Comparison of ENCODE assay signal across 8 cellular contexts in the genomic region with DNA sequence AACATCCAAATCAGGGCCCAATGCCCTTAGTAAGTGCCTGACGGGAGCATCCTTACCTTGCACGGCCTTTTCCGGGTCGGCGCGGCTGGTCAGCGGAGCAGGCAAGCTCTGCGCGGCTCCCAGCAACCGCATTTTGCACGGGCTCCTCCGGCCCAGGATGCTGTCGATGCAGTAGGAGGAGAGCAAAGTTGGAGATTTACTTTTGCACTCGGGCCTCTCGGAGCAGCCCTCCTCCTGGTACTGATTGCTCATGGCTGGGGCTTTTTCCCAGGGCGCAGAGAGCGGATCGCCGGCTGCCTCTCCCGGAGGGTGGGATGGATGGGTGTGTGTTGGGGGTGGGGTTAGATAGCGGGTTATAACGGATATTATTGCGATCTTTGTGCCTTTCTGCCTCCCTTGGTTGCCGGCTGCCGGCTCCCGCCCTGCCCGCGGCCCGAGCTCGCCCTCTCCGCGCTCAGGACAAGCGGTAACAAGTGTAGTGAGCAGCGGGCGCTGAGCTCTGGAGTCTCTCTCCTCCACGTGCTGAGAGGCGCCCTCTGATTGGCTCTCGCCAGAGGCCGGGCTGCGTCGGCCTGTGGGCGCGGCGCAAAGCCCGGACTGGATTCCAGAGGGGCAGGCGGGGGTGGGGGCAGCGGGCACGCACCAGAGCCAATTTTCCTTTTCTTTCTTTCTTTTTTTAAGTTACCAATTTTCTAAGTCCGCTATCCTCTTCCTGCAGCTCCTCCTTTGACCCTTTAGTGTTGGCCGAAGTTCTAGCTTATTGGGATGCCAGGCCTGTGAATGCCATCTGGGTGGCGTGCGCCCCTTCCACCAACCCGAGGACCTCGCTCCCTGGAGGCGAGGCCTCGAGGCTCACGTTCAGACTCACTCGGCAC.
A peak's percentile ranks its signal among the peaks of the same experiment; 100 is the strongest.
DNase-seq lines count a peak whose midpoint lies in the region; ATAC-seq lines count a peak whose summit lies in the region.

A gene (minus strand): TSS at position 480 of the 875 bp plus-strand sequence. CDS start 228 bp downstream, at position 252.

- H3K9me3 ChIP-seq in HUES6 (ENCODE audit: control insufficient read depth, insufficient read depth, low read depth, low read length) (no peaks in the 10 kb centered on the region), iPS-20b (ENCODE audit: insufficient read depth, low read depth, low read length) (no peaks in the 10 kb centered on the region)

- H3K4me3 ChIP-seq in HUES6 (ENCODE audit: low read depth, low read length) = peak within 1 kb of the TSS; percentile 48
- H3K4me3 ChIP-seq in iPS-20b (ENCODE audit: low read length) = peak within 1 kb of the TSS; percentile 49; the same call in 1 of the 2 replicates

- H3K9ac ChIP-seq in HUES6 (ENCODE audit: low read length) (no peak within 1 kb of the TSS), iPS-20b (ENCODE audit: low read depth, low read length) (no peak within 1 kb of the TSS)

- peaks cover 72% of the 10 kb centered on the region for H3K4me1 ChIP-seq in HUES6 (ENCODE audit: control insufficient read depth, insufficient read depth, low read length)
- no peaks in the 10 kb centered on the region; the same call in 1 of the 2 replicates for H3K4me1 ChIP-seq in iPS-20b (ENCODE audit: insufficient read depth, low read length)

- H3K27ac ChIP-seq in HUES6 (ENCODE audit: low read depth, low read length) (no peak within 1 kb of the TSS), iPS-20b (ENCODE audit: low read length) (no peak within 1 kb of the TSS)

- H3K27me3 ChIP-seq in HUES6 (ENCODE audit: control insufficient read depth, insufficient read depth, low read length) (peaks cover 99% of the 10 kb centered on the region), iPS-20b (ENCODE audit: insufficient read depth, low read length) (peaks cover 98% of the 10 kb centered on the region)

- no peak for DNase-seq in activated CD4-positive, CD25-positive, alpha-beta regulatory T cell treated with anti-CD3 and anti-CD28 coated beads, Interleukin-2, amount 50 U/mL, for 72 hours
- peak; percentile 91 for DNase-seq in astrocyte of the hippocampus (ENCODE audit: low read depth, low spot score)
- peak; percentile 12 for DNase-seq in stimulated activated CD4-positive, alpha-beta T cell treated with anti-CD3 and anti-CD28 coated beads, Interleukin-4, amount 100 ng/mL, for 24 hours
- DNase-seq in SHP77 (lab: John Stamatoyannopoulos, UW) = no peak
- DNase-seq in NCI-H748 (lab: John Stamatoyannopoulos, UW; ENCODE audit: unreplicated experiment) = no peak

- peak; percentile 55 to 66 for ATAC-seq in activated CD4-positive, CD25-positive, alpha-beta regulatory T cell treated with anti-CD3 and anti-CD28 coated beads, Interleukin-2, amount 50 U/mL, for 24 hours

- H3K36me3 ChIP-seq in HUES6 (ENCODE audit: control insufficient read depth, insufficient read depth, low read length) = no peaks in the 10 kb centered on the region
- no peaks in the 10 kb centered on the region for H3K36me3 ChIP-seq in iPS-20b (ENCODE audit: insufficient read depth, low read depth, low read length)

Comparison
In these comparisons a context has a peak if more than half of its experiments do, and no peak if none do; other contexts are left out.
1. DNase-seq: peak in astrocyte of the hippocampus (single experiment) and stimulated activated CD4-positive, alpha-beta T cell treated with anti-CD3 and anti-CD28 coated beads, Interleukin-4, amount 100 ng/mL, for 24 hours (single experiment); none in activated CD4-positive, CD25-positive, alpha-beta regulatory T cell treated with anti-CD3 and anti-CD28 coated beads, Interleukin-2, amount 50 U/mL, for 72 hours (single experiment), SHP77 (0 of 2) and NCI-H748 (single experiment).